In the genomic region with DNA sequence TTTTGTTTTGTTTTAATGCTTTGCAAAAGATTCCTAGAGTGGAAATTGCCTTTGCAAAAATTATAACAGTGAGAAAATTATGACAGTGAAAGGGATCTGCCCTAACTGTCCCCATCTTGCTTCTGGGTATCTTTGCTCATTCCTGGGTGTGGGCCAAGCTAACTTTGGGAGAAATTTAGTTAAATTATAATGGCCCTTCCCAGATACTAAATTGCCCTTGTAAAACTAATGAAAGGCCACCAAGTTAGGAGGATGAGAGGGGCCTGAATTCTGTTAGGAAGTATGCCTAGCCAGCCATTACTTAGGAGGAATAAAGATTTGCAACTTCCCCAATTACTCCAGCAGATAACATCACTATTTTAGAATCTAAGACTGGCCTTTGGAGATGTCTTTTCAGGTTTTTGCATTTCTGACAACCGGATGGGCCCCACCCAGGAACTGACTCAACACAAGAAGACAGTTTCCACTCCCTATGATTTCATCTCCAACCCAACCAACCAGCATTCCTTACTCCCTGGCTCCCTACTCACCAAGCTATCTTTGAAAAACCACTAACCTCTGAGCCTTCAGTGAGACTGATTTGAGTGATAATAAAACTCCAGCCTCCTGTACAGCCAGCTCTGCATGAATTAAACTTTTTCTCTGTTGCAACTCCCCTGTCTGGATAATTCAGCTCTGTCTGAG, we compare ENCODE assay signal across 9 cellular contexts. TPM values are rescaled to one million over a fixed set of nuclear protein-coding genes. Genes with fewer than 3 reads are reported as not detected.
DNase-seq lines count a peak whose midpoint lies in the region; ATAC-seq and TF ChIP-seq lines count a peak whose summit lies in the region.
"Had no signal": no experiment of that assay in that cellular context is flagged by ENCODE, and none has a peak within 500 bp of the region (broad histone marks: within the 10 kb centered on the region; RNA-seq: fewer than 3 reads in every experiment).

No MANE protein-coding gene starts in this region.

- H3K4me1 Mint-ChIP-seq in activated CD4-positive, alpha-beta T cell treated with anti-CD3 and anti-CD28 coated beads for 36 hours: peaks cover 49% of the 10 kb centered on the region
- H3K4me1 Mint-ChIP-seq in stimulated activated memory B cell treated with anti-CD40 and anti-IgM and Interleukin-4, amounts not matched to agents 10 μg/mL and 1 μg/mL and 100 μg/mL, for 72 hours: peaks cover 42% of the 10 kb centered on the region
- H3K4me1 Mint-ChIP-seq: nephron had no signal

- no peaks in the 10 kb centered on the region for H3K27me3 ChIP-seq in H7 (ENCODE audit: control insufficient read depth, insufficient read depth, low read length)

- H3K4me3 ChIP-seq in choroid plexus epithelial cell (ENCODE audit: low read depth, low read length) (no peak overlapping the region), H7 (ENCODE audit: insufficient read depth, low read depth, low read length) (no peak overlapping the region)

- DNase-seq in activated CD4-positive, alpha-beta T cell treated with anti-CD3 and anti-CD28 coated beads for 36 hours: peak; percentile 57
- DNase-seq in activated CD4-positive, alpha-beta T cell treated with anti-CD3 and anti-CD28 coated beads for 1 hour: no peak
- peak; percentile 26 for DNase-seq in T-helper 9 cell
- peak; percentile 69 for DNase-seq in choroid plexus epithelial cell (ENCODE audit: low read depth)
- no peak for DNase-seq in H7
- DNase-seq in GM20000 (ENCODE audit: low spot score): no peak

- CTCF ChIA-PET in activated CD4-positive, alpha-beta T cell treated with anti-CD3 and anti-CD28 coated beads for 36 hours (lab: Charles Lee): interaction anchor here (0.7 to 1.5 kb wide), 3 partner anchors 13 to 1402 kb away, joined by 3 read pairs; no protein-coding TSS in a partner anchor

- POLR2A ChIA-PET in activated CD4-positive, alpha-beta T cell treated with anti-CD3 and anti-CD28 coated beads for 36 hours (lab: Charles Lee): no interaction called here

- no peak for TF ChIP-seq CTCF in choroid plexus epithelial cell (conservative IDR thresholded peaks at IDR 0.05; ENCODE audit: low read depth, low read length)
- TF ChIP-seq CTCF in GM20000 (IDR thresholded peaks at IDR 0.05; ENCODE audit: extremely low read depth, missing control alignments): no peak

- H3K27me3 Mint-ChIP-seq in activated CD4-positive, alpha-beta T cell treated with anti-CD3 and anti-CD28 coated beads for 36 hours: no peaks in the 10 kb centered on the region
- H3K27me3 Mint-ChIP-seq in stimulated activated memory B cell treated with anti-CD40 and anti-IgM and Interleukin-4, amounts not matched to agents 10 μg/mL and 1 μg/mL and 100 μg/mL, for 72 hours: no peaks in the 10 kb centered on the region

- H3K9me3 Mint-ChIP-seq in activated CD4-positive, alpha-beta T cell treated with anti-CD3 and anti-CD28 coated beads for 36 hours (ENCODE audit: low read depth): peaks cover 2% of the 10 kb centered on the region
- peaks cover 6% of the 10 kb centered on the region for H3K9me3 Mint-ChIP-seq in stimulated activated memory B cell treated with anti-CD40 and anti-IgM and Interleukin-4, amounts not matched to agents 10 μg/mL and 1 μg/mL and 100 μg/mL, for 72 hours

- no peaks in the 10 kb centered on the region for H3K36me3 Mint-ChIP-seq in activated CD4-positive, alpha-beta T cell treated with anti-CD3 and anti-CD28 coated beads for 36 hours (ENCODE audit: low read depth)
- H3K36me3 Mint-ChIP-seq in stimulated activated memory B cell treated with anti-CD40 and anti-IgM and Interleukin-4, amounts not matched to agents 10 μg/mL and 1 μg/mL and 100 μg/mL, for 72 hours: peaks cover 5% of the 10 kb centered on the region

- no peaks in the 10 kb centered on the region for H3K36me3 ChIP-seq in H7 (replicated peaks; ENCODE audit: control insufficient read depth, insufficient read depth, low read length)

- peak; percentile 82 for ATAC-seq in activated CD4-positive, alpha-beta T cell treated with anti-CD3 and anti-CD28 coated beads for 36 hours
- peak; percentile 20 for ATAC-seq in stimulated activated memory B cell treated with anti-CD40 and anti-IgM and Interleukin-4, amounts not matched to agents 10 μg/mL and 1 μg/mL and 100 μg/mL, for 72 hours
- ATAC-seq in HG03439 (IDR thresholded peaks at IDR 0.05; ENCODE audit: unreplicated experiment): no peak

- intact Hi-C loops in activated CD4-positive, alpha-beta T cell treated with anti-CD3 and anti-CD28 coated beads for 36 hours (cut with DNase I, micrococcal nuclease): loop anchor here (1.0 to 5.0 kb wide), 3 partner anchors 75 to 435 kb away; no protein-coding TSS in a partner anchor

- no peak overlapping the region for H3K4me3 Mint-ChIP-seq in activated CD4-positive, alpha-beta T cell treated with anti-CD3 and anti-CD28 coated beads for 36 hours
- H3K4me3 Mint-ChIP-seq in stimulated activated memory B cell treated with anti-CD40 and anti-IgM and Interleukin-4, amounts not matched to agents 10 μg/mL and 1 μg/mL and 100 μg/mL, for 72 hours: no peak overlapping the region
- H3K4me3 Mint-ChIP-seq: nephron had no signal

- peak overlapping the region; percentile 22 for H3K27ac Mint-ChIP-seq in activated CD4-positive, alpha-beta T cell treated with anti-CD3 and anti-CD28 coated beads for 36 hours
- H3K27ac Mint-ChIP-seq in stimulated activated memory B cell treated with anti-CD40 and anti-IgM and Interleukin-4, amounts not matched to agents 10 μg/mL and 1 μg/mL and 100 μg/mL, for 72 hours: peak overlapping the region; percentile 70
- H3K27ac Mint-ChIP-seq: nephron had no signal

RNA-seq across cellular contexts. Expression of a gene that starts 7.1 kb away (rescaled TPM):
- not detected for total RNA-seq in activated CD4-positive, alpha-beta T cell treated with anti-CD3 and anti-CD28 coated beads for 36 hours
- not detected in 2 replicates for total RNA-seq in H7 (2014; rRNA removed; shearing (Covaris generic))

Comparison
In these comparisons a context has a peak if more than half of its experiments do, and no peak if none do; other contexts are left out.
1. DNase-seq: peak in activated CD4-positive, alpha-beta T cell treated with anti-CD3 and anti-CD28 coated beads for 36 hours (single experiment), T-helper 9 cell (single experiment) and choroid plexus epithelial cell (single experiment); none in activated CD4-positive, alpha-beta T cell treated with anti-CD3 and anti-CD28 coated beads for 1 hour (single experiment), H7 (single experiment) and GM20000 (single experiment).